Comparison of ENCODE assay signal across 15 cellular contexts in the genomic region with DNA sequence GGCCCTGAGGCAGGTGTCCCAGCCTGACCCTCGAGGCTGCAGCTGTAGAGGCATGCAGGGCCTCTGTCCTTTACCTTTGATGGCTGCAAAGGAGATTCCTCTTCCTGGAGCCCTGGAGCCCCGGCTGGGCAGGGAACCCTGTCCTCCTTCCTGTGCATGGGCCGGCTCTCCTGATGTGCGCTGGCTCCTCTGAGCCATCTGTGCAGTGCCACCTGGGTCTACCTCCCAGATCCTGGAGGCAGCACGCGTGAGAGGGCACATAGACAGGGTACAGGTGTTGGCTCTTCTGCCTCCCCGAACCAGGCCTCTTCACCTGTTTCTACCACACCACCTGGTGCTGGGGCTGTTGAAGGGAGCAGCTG.
A peak's percentile ranks its signal among the peaks of the same experiment; 100 is the strongest.
DNase-seq lines count a peak whose midpoint lies in the region; ATAC-seq and TF ChIP-seq lines count a peak whose summit lies in the region.
"Had no signal": no experiment of that assay in that cellular context is flagged by ENCODE, and none has a peak within 500 bp of the region (broad histone marks: within the 10 kb centered on the region; RNA-seq: fewer than 3 reads in every experiment).

No MANE protein-coding gene starts in this region.

- DNase-seq in NCI-H1417 (lab: John Stamatoyannopoulos, UW) = peak; percentile 60 to 94 (median 89)
- DNase-seq in NCI-H345 (lab: John Stamatoyannopoulos, UW) = peak; percentile 98
- peak in 1 of 4 donors; percentile 13 for DNase-seq in body of pancreas
- DNase-seq in omental fat pad (ENCODE audit: low spot score) = no peak
- no peak for DNase-seq in WERI-Rb-1
- no peak for DNase-seq in UCSD-AML1 (lab: John Stamatoyannopoulos, UW; ENCODE audit: unreplicated experiment)
- DNase-seq: dermis blood vessel endothelial cell, EL, GM23248, left colon had no signal

- H3K4me3 ChIP-seq in BLaER1 treated with 17β-estradiol and CSF1 and Interleukin-3, amounts not matched to agents 10 nM and 100 nM = no peak overlapping the region
- no peak overlapping the region for H3K4me3 ChIP-seq in body of pancreas
- no peak overlapping the region for H3K4me3 ChIP-seq in WERI-Rb-1 (ENCODE audit: low read depth, low read length)
- H3K4me3 ChIP-seq: breast epithelium, gastroesophageal sphincter, GM23248, thoracic aorta had no signal

- no peak for TF ChIP-seq POLR2A in body of pancreas (IDR thresholded peaks at IDR 0.05)

- peaks cover 0 to 20% (median 14%) of the 10 kb centered on the region in 10 experiments; a peak in 14 of 20 replicates for H3K4me1 ChIP-seq in BLaER1 treated with 17β-estradiol and CSF1 and Interleukin-3, amounts not matched to agents 10 nM and 100 nM
- peaks cover 33% of the 10 kb centered on the region for H3K4me1 ChIP-seq in body of pancreas
- H3K4me1 ChIP-seq: breast epithelium, gastroesophageal sphincter had no signal

- WGBS in body of pancreas, 2 donors = 74 to 80% methylated on average over 1 to 7 of the region's 7 CpGs

- H3K36me3 ChIP-seq in BLaER1 treated with 17β-estradiol and CSF1 and Interleukin-3, amounts not matched to agents 10 nM and 100 nM = peaks cover 0 to 18% (median 0%) of the 10 kb centered on the region in 11 experiments; a peak in 5 of 22 replicates
- no peaks in the 10 kb centered on the region for H3K36me3 ChIP-seq in body of pancreas (replicated peaks in 1 of 2; ENCODE audit: insufficient read depth in 1 of 2, low read depth in 2 of 2)
- H3K36me3 ChIP-seq in WERI-Rb-1 = no peaks in the 10 kb centered on the region
- H3K36me3 ChIP-seq: breast epithelium, thoracic aorta had no signal

- H3K9me3 ChIP-seq in BLaER1 treated with 17β-estradiol and CSF1 and Interleukin-3, amounts not matched to agents 10 nM and 100 nM (replicated peaks in 1 of 11) = no peaks in the 10 kb centered on the region
- H3K9me3 ChIP-seq in body of pancreas (no peaks in the 10 kb centered on the region), WERI-Rb-1 (ENCODE audit: severe bottlenecking) (peaks cover 3% of the 10 kb centered on the region)
- H3K9me3 ChIP-seq: breast epithelium, gastroesophageal sphincter, thoracic aorta had no signal

- TF ChIP-seq CTCF in body of pancreas (IDR thresholded peaks at IDR 0.05) (no peak), omental fat pad (IDR thresholded peaks at IDR 0.05) (no peak), WERI-Rb-1 (IDR thresholded peaks at IDR 0.05; ENCODE audit: low read depth, low read length) (no peak)

- H3K4me2 ChIP-seq in BLaER1 treated with 17β-estradiol and CSF1 and Interleukin-3, amounts not matched to agents 10 nM and 100 nM = peak overlapping the region in 8 of 11 experiments; percentile 43 to 72 (median 62); a peak in 14 of 22 replicates

- peaks cover 0 to 55% (median 5%) of the 10 kb centered on the region in 11 experiments; a peak in 8 of 22 replicates for H4K20me1 ChIP-seq in BLaER1 treated with 17β-estradiol and CSF1 and Interleukin-3, amounts not matched to agents 10 nM and 100 nM

- ATAC-seq in body of pancreas = no peak
- no peak for ATAC-seq in HG02623 (IDR thresholded peaks at IDR 0.05; ENCODE audit: unreplicated experiment)
- ATAC-seq in omental fat pad (ENCODE audit: low FRiP score) = no peak
- ATAC-seq: gastroesophageal sphincter, left colon had no signal

- H3K9ac ChIP-seq in BLaER1 treated with 17β-estradiol and CSF1 and Interleukin-3, amounts not matched to agents 10 nM and 100 nM = no peak overlapping the region
- H3K9ac ChIP-seq: GM23248 had no signal

- H3K27ac ChIP-seq in BLaER1 treated with 17β-estradiol and CSF1 and Interleukin-3, amounts not matched to agents 10 nM and 100 nM = no peak overlapping the region
- H3K27ac ChIP-seq in body of pancreas (peak overlapping the region in 3 of 4 donors; percentile 12 to 56 (median 56)), WERI-Rb-1 (no peak overlapping the region)
- H3K27ac ChIP-seq: breast epithelium, gastroesophageal sphincter, GM23248, thoracic aorta had no signal

- intact Hi-C loops in body of pancreas (cut with DNase I) = no loop called here

- H3K27me3 ChIP-seq in BLaER1 treated with 17β-estradiol and CSF1 and Interleukin-3, amounts not matched to agents 10 nM and 100 nM = no peaks in the 10 kb centered on the region
- H3K27me3 ChIP-seq in body of pancreas = no peaks in the 10 kb centered on the region
- H3K27me3 ChIP-seq in WERI-Rb-1 (ENCODE audit: insufficient read depth, low read depth, severe bottlenecking) = no peaks in the 10 kb centered on the region
- H3K27me3 ChIP-seq: breast epithelium, gastroesophageal sphincter had no signal

Comparison
In these comparisons a context has a peak if more than half of its experiments do, and no peak if none do; other contexts are left out.
1. H3K27ac ChIP-seq: peak in body of pancreas (3 of 4); none in BLaER1 treated with 17β-estradiol and CSF1 and Interleukin-3, amounts not matched to agents 10 nM and 100 nM (0 of 11) and WERI-Rb-1 (single experiment).
2. DNase-seq: peak in NCI-H1417 (3 of 3) and NCI-H345 (single experiment); none in omental fat pad (single experiment), WERI-Rb-1 (single experiment) and UCSD-AML1 (single experiment).